In the genomic region with DNA sequence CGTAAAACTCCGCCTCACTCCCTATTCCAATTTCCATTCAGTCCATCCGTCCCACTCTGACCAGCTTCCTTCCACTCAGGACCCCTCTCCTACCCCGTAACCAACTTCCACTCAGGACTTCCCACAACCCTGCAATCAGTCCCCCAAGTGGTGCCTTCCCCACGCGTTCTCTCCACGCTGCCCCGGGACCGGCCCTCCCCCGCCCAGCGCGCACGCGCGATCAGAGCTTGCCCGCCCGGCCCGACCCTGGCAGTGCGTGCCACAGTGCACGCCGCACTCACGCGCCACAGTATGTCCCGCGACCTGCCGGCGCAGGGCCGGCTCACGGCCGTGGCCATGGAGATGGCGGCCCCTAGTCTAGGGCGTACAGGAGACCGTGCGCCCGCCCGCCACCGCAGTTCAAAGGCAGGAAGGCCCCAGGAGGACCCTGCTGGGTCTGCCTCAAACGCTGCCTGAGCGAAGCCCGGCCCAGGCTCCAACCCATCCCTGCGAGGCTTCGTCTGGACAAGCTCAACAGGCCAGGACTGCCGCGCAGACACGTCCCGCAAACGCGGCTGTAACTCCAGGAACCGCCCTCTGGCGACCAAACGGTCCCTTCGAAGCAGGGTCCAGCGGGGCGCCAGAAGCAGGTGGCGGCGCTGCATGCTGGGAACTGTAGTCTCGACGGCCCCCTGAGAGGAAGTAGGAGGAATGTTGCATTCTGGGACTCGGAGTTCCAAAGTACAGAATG, we compare ENCODE assay signal across 8 cellular contexts. TPM values are rescaled to one million over a fixed set of nuclear protein-coding genes. Genes with fewer than 3 reads are reported as not detected.
DNase-seq lines count a peak whose midpoint lies in the region; ATAC-seq and TF ChIP-seq lines count a peak whose summit lies in the region.

A gene with protein sequence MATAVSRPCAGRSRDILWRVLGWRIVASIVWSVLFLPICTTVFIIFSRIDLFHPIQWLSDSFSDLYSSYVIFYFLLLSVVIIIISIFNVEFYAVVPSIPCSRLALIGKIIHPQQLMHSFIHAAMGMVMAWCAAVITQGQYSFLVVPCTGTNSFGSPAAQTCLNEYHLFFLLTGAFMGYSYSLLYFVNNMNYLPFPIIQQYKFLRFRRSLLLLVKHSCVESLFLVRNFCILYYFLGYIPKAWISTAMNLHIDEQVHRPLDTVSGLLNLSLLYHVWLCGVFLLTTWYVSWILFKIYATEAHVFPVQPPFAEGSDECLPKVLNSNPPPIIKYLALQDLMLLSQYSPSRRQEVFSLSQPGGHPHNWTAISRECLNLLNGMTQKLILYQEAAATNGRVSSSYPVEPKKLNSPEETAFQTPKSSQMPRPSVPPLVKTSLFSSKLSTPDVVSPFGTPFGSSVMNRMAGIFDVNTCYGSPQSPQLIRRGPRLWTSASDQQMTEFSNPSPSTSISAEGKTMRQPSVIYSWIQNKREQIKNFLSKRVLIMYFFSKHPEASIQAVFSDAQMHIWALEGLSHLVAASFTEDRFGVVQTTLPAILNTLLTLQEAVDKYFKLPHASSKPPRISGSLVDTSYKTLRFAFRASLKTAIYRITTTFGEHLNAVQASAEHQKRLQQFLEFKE (minus strand): TSS at position 373 of the 730 bp plus-strand sequence. CDS start 35 bp downstream, at position 338.

- in situ Hi-C loops in endometrial microvascular endothelial cells (cut with HindIII; ENCODE audit: inconsistent ontology term, low pct_unique_long_range_greater_than_20kb, low sequenced_read_pairs) = no loop called here

- peak; percentile 90 for DNase-seq in Calu3
- peak; percentile 86 for DNase-seq in activated CD8-positive, alpha-beta memory T cell treated with anti-CD3 and anti-CD28 coated beads, Interleukin-2, amount 50 U/mL, for 4 hours
- peak; percentile 78 to 81 for DNase-seq in stimulated activated CD8-positive, alpha-beta memory T cell treated with anti-CD3 and anti-CD28 coated beads, Interleukin-15, amount 100 ng/mL, for 4 hours (ENCODE audit: low read depth in 2 of 2)

- H3K9ac ChIP-seq in HUES64 (ENCODE audit: low read depth, low read length) (peak within 1 kb of the TSS; percentile 88), OCI-LY1 (ENCODE audit: low read length) (peak within 1 kb of the TSS; percentile 99)

- H4K20me1 ChIP-seq in OCI-LY1 (ENCODE audit: insufficient read depth, low read length) = no peaks in the 10 kb centered on the region

- intact Hi-C loops in Calu3 (cut with micrococcal nuclease; ENCODE audit: unreplicated experiment) = no loop called here

- peak within 1 kb of the TSS; percentile 82 for H3K27ac Mint-ChIP-seq in Calu3 (ENCODE audit: unreplicated experiment)

- peak; percentile 87 for ATAC-seq in GM21447 (IDR thresholded peaks at IDR 0.05; ENCODE audit: unreplicated experiment)

- peaks cover 13% of the 10 kb centered on the region for H3K27me3 Mint-ChIP-seq in Calu3 (ENCODE audit: unreplicated experiment)

- BruUV-seq in Calu3 (replicated peaks; lab: Mats Ljungman, UMichigan) = no TSS peak

- H3K9me3 ChIP-seq in HUES64 (ENCODE audit: insufficient read depth, low read depth, low read length) (0 out of 2 replicates have a peak, but pooled peaks cover 3% of the 10 kb centered on the region), OCI-LY1 (ENCODE audit: low read length) (peaks cover 4% of the 10 kb centered on the region; the same call in 1 of the 2 replicates), mesodermal cell (ENCODE audit: control insufficient read depth, low read length) (no peaks in the 10 kb centered on the region)

- WGBS in HUES64 = under 1% methylated on average over 59 of the region's 59 CpGs
- WGBS in mesodermal cell (ENCODE audit: insufficient coverage in 2 of 2), 2 experiments = 0% methylated on average over 40 of the region's 59 CpGs

- peaks cover 29% of the 10 kb centered on the region for H3K36me3 Mint-ChIP-seq in Calu3 (ENCODE audit: insufficient read depth, unreplicated experiment)

- H3K9me2 ChIP-seq in OCI-LY1 (ENCODE audit: low read depth, low read length) = no peaks in the 10 kb centered on the region

- H3K79me2 ChIP-seq in OCI-LY1 (ENCODE audit: insufficient read depth, low read length) = peaks cover 49% of the 10 kb centered on the region

- H2AFZ ChIP-seq in OCI-LY1 (ENCODE audit: low read length) = peak within 1 kb of the TSS; percentile 99

- H3K36me3 ChIP-seq in HUES64 (ENCODE audit: insufficient read depth, low read length) (peaks cover 14% of the 10 kb centered on the region), OCI-LY1 (ENCODE audit: insufficient read depth, low read length) (peaks cover 24% of the 10 kb centered on the region), mesodermal cell (ENCODE audit: control insufficient read depth, insufficient read depth, low read length) (peaks cover 12% of the 10 kb centered on the region)

- H3K4me3 Mint-ChIP-seq in Calu3 (ENCODE audit: low read depth, unreplicated experiment) = peak within 1 kb of the TSS; percentile 85

- peak within 1 kb of the TSS; percentile 99 for H3K27ac ChIP-seq in HUES64 (ENCODE audit: low read depth, low read length)
- peak within 1 kb of the TSS; percentile 88 for H3K27ac ChIP-seq in OCI-LY1 (ENCODE audit: low read depth, low read length, poor library complexity, severe bottlenecking)
- H3K27ac ChIP-seq in mesodermal cell (ENCODE audit: low read depth, low read length, severe bottlenecking) = peak within 1 kb of the TSS; percentile 96

- H3K4me1 Mint-ChIP-seq in Calu3 (ENCODE audit: low read depth, unreplicated experiment) = peaks cover 21% of the 10 kb centered on the region

- no peaks in the 10 kb centered on the region for H3K27me3 ChIP-seq in HUES64 (ENCODE audit: insufficient read depth, low read length)
- H3K27me3 ChIP-seq in OCI-LY1 (ENCODE audit: insufficient read depth, low read length) = no peaks in the 10 kb centered on the region

- H3K4me1 ChIP-seq in HUES64 (ENCODE audit: insufficient read depth, low read length) (no peaks in the 10 kb centered on the region), OCI-LY1 (ENCODE audit: insufficient read depth, low read length, severe bottlenecking) (peaks cover 37% of the 10 kb centered on the region), mesodermal cell (ENCODE audit: control insufficient read depth, insufficient read depth, low read length, poor library complexity, severe bottlenecking) (no peaks in the 10 kb centered on the region)

- peak within 1 kb of the TSS; percentile 99 for H3K4me3 ChIP-seq in HUES64 (ENCODE audit: low read length)
- H3K4me3 ChIP-seq in OCI-LY1 (ENCODE audit: low read depth, low read length, poor library complexity, severe bottlenecking) = peak within 1 kb of the TSS; percentile 98
- H3K4me3 ChIP-seq in mesodermal cell (ENCODE audit: extremely low read depth, insufficient read depth, low read length, poor library complexity, severe bottlenecking) = peak within 1 kb of the TSS; percentile 97

- H3K9me3 Mint-ChIP-seq in Calu3 (ENCODE audit: low read depth, unreplicated experiment) = no peaks in the 10 kb centered on the region

- CTCF ChIA-PET in Calu3 (lab: Charles Lee) = interaction anchor here (0.7 kb wide), 1 partner anchor 362 kb away, joined by 3 read pairs; no protein-coding TSS in a partner anchor

- peak within 1 kb of the TSS; percentile 62 for H3K4me2 ChIP-seq in OCI-LY1 (ENCODE audit: low read length)

- no peaks in the 10 kb centered on the region for H3F3A ChIP-seq in OCI-LY1 (ENCODE audit: insufficient read depth, low read length)

- TF ChIP-seq CTCF in Calu3 (IDR thresholded peaks at IDR 0.05; ENCODE audit: unreplicated experiment) = no peak
- no peak for TF ChIP-seq CTCF in OCI-LY1 (IDR thresholded peaks at IDR 0.05; ENCODE audit: low read length)

RNA-seq across cellular contexts. Expression of the gene that starts here (rescaled TPM):
- total RNA-seq in Calu3 (2022) (40.6 and 44.8 TPM in 2 replicates), endometrial microvascular endothelial cells (ENCODE audit: inconsistent ontology term) (39.8 TPM)
- polyA plus RNA-seq in HUES64 (2013, experiment 1 of 2) = 47.1 TPM
- polyA plus RNA-seq in HUES64 (2013, experiment 2 of 2) = 46.3 TPM
- polyA plus RNA-seq in mesodermal cell (2013, experiment 1 of 2) = 23.1 TPM
- polyA plus RNA-seq in mesodermal cell (2013, experiment 2 of 2) = 24.5 TPM

Comparison
In these comparisons a context has a peak if more than half of its experiments do, and no peak if none do; other contexts are left out.
1. Peak in every context shown above with its lines: DNase-seq, ATAC-seq, H3K4me3 ChIP-seq and H3K27ac ChIP-seq.